In genomic region chr20:35497780-35498189, GRCh38 we compare ENCODE assay signal across 15 cellular contexts. TPM values are rescaled to one million over a fixed set of nuclear protein-coding genes. Genes with fewer than 3 reads are reported as not detected.
A peak's percentile ranks its signal among the peaks of the same experiment; 100 is the strongest.
DNase-seq lines count a peak whose midpoint lies in the region; ATAC-seq, FAIRE-seq and TF ChIP-seq lines count a peak whose summit lies in the region.
"Had no signal": no experiment of that assay in that cellular context is flagged by ENCODE, and none has a peak within 500 bp of the region (broad histone marks: within the 10 kb centered on the region; RNA-seq: fewer than 3 reads in every experiment).

No MANE protein-coding gene starts in this region.

- H3K27ac ChIP-seq in coronary artery, result peak overlapping the region in 1 of 2 donors; percentile 27
- H3K27ac ChIP-seq in kidney (ENCODE audit: low read depth in 2 of 2, low read length in 2 of 2), result no peak overlapping the region
- peak overlapping the region; percentile 65 to 83 (median 78) for H3K27ac ChIP-seq in gastrocnemius medialis
- H3K27ac ChIP-seq in endodermal cell (ENCODE audit: low read depth, low read length), result no peak overlapping the region
- H3K27ac ChIP-seq: SK-N-MC had no signal

- H3K4me1 ChIP-seq in kidney (ENCODE audit: control insufficient read depth in 1 of 2, insufficient read depth in 1 of 2, low read depth in 1 of 2, low read length in 2 of 2), result no peaks in the 10 kb centered on the region
- peaks cover 36% of the 10 kb centered on the region in 2 donors for H3K4me1 ChIP-seq in gastrocnemius medialis
- no peaks in the 10 kb centered on the region for H3K4me1 ChIP-seq in endodermal cell (ENCODE audit: control insufficient read depth, insufficient read depth, low read length)

- H3K4me1 Mint-ChIP-seq in endodermal cell, result no peaks in the 10 kb centered on the region
- H3K4me1 Mint-ChIP-seq: WTC11 had no signal

- TF ChIP-seq POLR2A in gastrocnemius medialis (IDR thresholded peaks at IDR 0.05), result no peak

- H3K4me3 ChIP-seq in coronary artery (no peak overlapping the region), kidney (ENCODE audit: low read length in 2 of 2) (no peak overlapping the region), gastrocnemius medialis (no peak overlapping the region), endodermal cell (ENCODE audit: low read length) (no peak overlapping the region)
- H3K4me3 ChIP-seq: SK-N-MC had no signal

- peak; percentile 90 to 98 for ATAC-seq in gastrocnemius medialis
- ATAC-seq: WTC11 had no signal

- intact Hi-C loops in kidney (cut with DNase I), result no loop called here
- intact Hi-C loops in gastrocnemius medialis (cut with DNase I; ENCODE audit: low total_unique reads), result loop anchor here (1.0 kb wide), 1 partner anchor 34 kb away; no protein-coding TSS in a partner anchor

- H3K9me3 ChIP-seq in kidney (ENCODE audit: control insufficient read depth in 1 of 2, low read length in 2 of 2) (no peaks in the 10 kb centered on the region), gastrocnemius medialis (no peaks in the 10 kb centered on the region), endodermal cell (ENCODE audit: control insufficient read depth, low read length) (no peaks in the 10 kb centered on the region)

- no peaks in the 10 kb centered on the region for H3K9me3 Mint-ChIP-seq in endodermal cell
- H3K9me3 Mint-ChIP-seq: WTC11 had no signal

- DNase-seq in D341Med (ENCODE audit: low spot score), result peak; percentile 48
- peak; percentile 77 for DNase-seq in coronary artery (ENCODE audit: low spot score)
- peak; percentile 85 for DNase-seq in kidney
- DNase-seq in gastrocnemius medialis, result peak; percentile 64 to 91
- DNase-seq in activated CD4-positive, alpha-beta T cell treated with anti-CD3 and anti-CD28 coated beads, Interleukin-2, amount 50 U/mL, for 4 hours, result no peak
- no peak for DNase-seq in endodermal cell
- DNase-seq in NCI-H82 treated with DMSO at 0.1 percent for 48 hours (lab: John Stamatoyannopoulos, UW; ENCODE audit: unreplicated experiment), result no peak
- DNase-seq in activated gamma-delta T cell treated with Interleukin-2 at 50 U/mL for 16 hours, result no peak
- DNase-seq: DND-41, Karpas-422, NCI-H187 treated with DMSO at 0.1 percent for 48 hours, small intestine had no signal

- H3K9ac ChIP-seq in kidney (ENCODE audit: low read length in 2 of 2), result no peak overlapping the region
- no peak overlapping the region for H3K9ac ChIP-seq in endodermal cell (ENCODE audit: extremely low read depth, low read length, poor library complexity, severe bottlenecking)

- no peaks in the 10 kb centered on the region for H3K27me3 Mint-ChIP-seq in endodermal cell (ENCODE audit: insufficient read depth)

- H3K4me3 Mint-ChIP-seq in endodermal cell, result no peak overlapping the region
- H3K4me3 Mint-ChIP-seq: WTC11 had no signal

- peaks cover 30 to 42% of the 10 kb centered on the region in 2 donors for H3K36me3 ChIP-seq in kidney (ENCODE audit: control insufficient read depth in 1 of 2, insufficient read depth in 2 of 2, low read length in 2 of 2)
- H3K36me3 ChIP-seq in gastrocnemius medialis, result peaks cover 0 to 67% of the 10 kb centered on the region in 2 donors
- peaks cover 46% of the 10 kb centered on the region for H3K36me3 ChIP-seq in endodermal cell (ENCODE audit: control insufficient read depth, insufficient read depth, low read length)

- no peak overlapping the region for H3K27ac Mint-ChIP-seq in endodermal cell
- H3K27ac Mint-ChIP-seq: WTC11 had no signal

- WGBS in endodermal cell (ENCODE audit: insufficient coverage in 1 of 2, insufficient read length in 1 of 2), 2 experiments, result 93 to 100% methylated on average over 1 to 9 of the region's 9 CpGs

- H3K27me3 ChIP-seq in gastrocnemius medialis (no peaks in the 10 kb centered on the region), endodermal cell (ENCODE audit: control insufficient read depth, insufficient read depth, low read length, poor library complexity, severe bottlenecking) (no peaks in the 10 kb centered on the region)

- in situ Hi-C loops in gastrocnemius medialis (cut with MboI; ENCODE audit: low sequenced_read_pairs in 4 of 4), result no loop called here

- H3K36me3 Mint-ChIP-seq in endodermal cell (ENCODE audit: low read depth), result peaks cover 67% of the 10 kb centered on the region

- TF ChIP-seq CTCF in coronary artery (IDR thresholded peaks at IDR 0.05), result no peak
- TF ChIP-seq CTCF in kidney (IDR thresholded peaks at IDR 0.05; ENCODE audit: borderline replicate concordance, extremely low read depth, insufficient read depth), result no peak
- TF ChIP-seq CTCF in gastrocnemius medialis (IDR thresholded peaks at IDR 0.05 in 4 of 5, conservative IDR thresholded peaks at IDR 0.05 in 1 of 5), result peak; percentile 14 to 49 (median 36)
- TF ChIP-seq CTCF in endodermal cell (conservative IDR thresholded peaks at IDR 0.05), result no peak

- FAIRE-seq in kidney (lab: Jason Lieb, UNC), result no peak
- FAIRE-seq: small intestine, urothelium cell line had no signal

RNA-seq across cellular contexts. Expression of gene C20orf173, which starts 31.7 kb away (rescaled TPM):
- total RNA-seq in kidney, result not detected
- polyA plus RNA-seq in kidney (ENCODE audit: insufficient read depth, low read depth, low replicate concordance), result not detected
- not detected for total RNA-seq in gastrocnemius medialis
- total RNA-seq in endodermal cell, result not detected
- not detected for polyA plus RNA-seq in endodermal cell (2013, experiment 1 of 2)
- not detected for polyA plus RNA-seq in endodermal cell (2013, experiment 2 of 2)
- total RNA-seq: WTC11 had no signal
- polyA plus RNA-seq: small intestine had no signal

RNA-seq across cellular contexts. Expression of gene CEP250, which starts 42.4 kb away (rescaled TPM):
- 25.2 TPM for total RNA-seq in kidney
- 4.9 TPM for polyA plus RNA-seq in kidney (ENCODE audit: insufficient read depth, low read depth, low replicate concordance)
- 10 to 100 TPM; 10.9 to 13.9 (median 12.8) TPM for total RNA-seq in gastrocnemius medialis
- 10 to 100 TPM; 29.8 to 46.5 TPM for total RNA-seq in endodermal cell
- 44.3 TPM for polyA plus RNA-seq in endodermal cell (2013, experiment 1 of 2)
- polyA plus RNA-seq in endodermal cell (2013, experiment 2 of 2), result 37.2 TPM

RNA-seq across cellular contexts. Expression of gene ERGIC3, which starts 44.1 kb away (rescaled TPM):
- total RNA-seq in kidney (230 TPM), gastrocnemius medialis (10 to 100 TPM; 82.5 to 91.0 (median 89.2) TPM), endodermal cell (100 to 1,000 TPM; 217 to 230 TPM)
- 371 TPM for polyA plus RNA-seq in kidney (ENCODE audit: insufficient read depth, low read depth, low replicate concordance)
- polyA plus RNA-seq in endodermal cell (2013, experiment 1 of 2), result 251 TPM
- polyA plus RNA-seq in endodermal cell (2013, experiment 2 of 2), result 226 TPM

RNA-seq across cellular contexts. Expression of gene GDF5, which starts 59.8 kb away (rescaled TPM):
- total RNA-seq in kidney (0.66 TPM), gastrocnemius medialis (not detected), endodermal cell (not detected)
- polyA plus RNA-seq in kidney (ENCODE audit: insufficient read depth, low read depth, low replicate concordance), result not detected
- 0.18 TPM for polyA plus RNA-seq in endodermal cell (2013, experiment 1 of 2)
- 0.29 TPM for polyA plus RNA-seq in endodermal cell (2013, experiment 2 of 2)
- total RNA-seq: WTC11 had no signal

Comparison
In these comparisons a context has a peak if more than half of its experiments do, and no peak if none do; other contexts are left out.
1. DNase-seq: peak in D341Med (single experiment), coronary artery (single experiment), kidney (single experiment) and gastrocnemius medialis (2 of 2); none in activated CD4-positive, alpha-beta T cell treated with anti-CD3 and anti-CD28 coated beads, Interleukin-2, amount 50 U/mL, for 4 hours (0 of 2), endodermal cell (single experiment), NCI-H82 treated with DMSO at 0.1 percent for 48 hours (single experiment) and activated gamma-delta T cell treated with Interleukin-2 at 50 U/mL for 16 hours (single experiment).
2. H3K27ac ChIP-seq: peak in gastrocnemius medialis (4 of 4); none in kidney (0 of 2) and endodermal cell (single experiment).
3. CTCF ChIP-seq: peak in gastrocnemius medialis (5 of 5); none in coronary artery (single experiment), kidney (single experiment) and endodermal cell (single experiment).